14 cellular contexts compared by ENCODE assay signal in the genomic region with DNA sequence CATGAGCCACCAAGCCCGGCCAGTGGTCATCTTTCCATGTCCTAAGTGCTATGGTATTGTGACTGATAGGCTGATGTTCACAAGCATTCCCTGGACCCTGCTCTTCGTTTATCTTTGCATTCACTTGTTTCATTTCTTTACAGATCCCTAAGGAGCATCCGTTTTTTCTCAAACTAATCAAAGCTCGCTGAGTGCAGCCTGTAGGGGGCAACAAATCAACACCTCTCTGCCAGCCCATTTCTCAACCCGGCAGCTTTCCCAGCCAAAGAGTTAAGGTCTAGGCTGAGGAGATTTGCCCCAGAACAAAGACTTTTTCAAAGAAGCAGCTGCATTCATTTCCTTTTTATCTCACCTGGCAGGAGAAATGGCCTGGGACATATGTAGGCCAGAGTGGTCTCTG. TPM values are rescaled to one million over a fixed set of nuclear protein-coding genes. Genes with fewer than 3 reads are reported as not detected.
DNase-seq lines count a peak whose midpoint lies in the region; ATAC-seq, FAIRE-seq and TF ChIP-seq lines count a peak whose summit lies in the region.
"Had no signal": no experiment of that assay in that cellular context is flagged by ENCODE, and none has a peak within 500 bp of the region (broad histone marks: within the 10 kb centered on the region; RNA-seq: fewer than 3 reads in every experiment).

No MANE protein-coding gene starts in this region.

- FAIRE-seq in urothelium cell line (lab: Jason Lieb, UNC) = no peak

- POLR2A ChIA-PET in activated CD8-positive, alpha-beta T cell treated with anti-CD3 and anti-CD28 coated beads for 36 hours (lab: Charles Lee) = interaction anchor here (1.2 to 7.6 kb wide), 3 partner anchors 12 to 154 kb away, joined by 3 to 95 read pairs (median 11); partner anchors contain the start of genes RNU4-1, RNU4-2 and SIRT4
- POLR2A ChIA-PET in activated CD8-positive, alpha-beta T cell treated with anti-CD3 and anti-CD28 coated beads, Interleukin-2, amount 10 ng/mL, durations not matched to agents 7 days and 5 days (lab: Charles Lee) = interaction anchor here (9.3 kb wide), 1 partner anchor 22 kb away, joined by 107 read pairs; the partner anchor contains the start of genes RNU4-1 and RNU4-2

- CTCF ChIA-PET in activated CD8-positive, alpha-beta T cell treated with anti-CD3 and anti-CD28 coated beads for 36 hours (lab: Charles Lee) = interaction anchor here (0.8 to 6.3 kb wide), 6 partner anchors 9 to 122 kb away, joined by 3 to 39 read pairs (median 4); partner anchors contain the start of genes RNU4-2 and SIRT4
- CTCF ChIA-PET in activated CD8-positive, alpha-beta T cell treated with anti-CD3 and anti-CD28 coated beads, Interleukin-2, amount 10 ng/mL, durations not matched to agents 7 days and 5 days (lab: Charles Lee) = interaction anchor here (0.8 to 5.7 kb wide), 2 partner anchors 11 to 86 kb away, joined by 3 to 51 read pairs; partner anchors contain the start of gene SIRT4

- H3K27ac Mint-ChIP-seq in activated CD8-positive, alpha-beta T cell treated with anti-CD3 and anti-CD28 coated beads for 36 hours = no peak overlapping the region
- H3K27ac Mint-ChIP-seq in activated CD8-positive, alpha-beta T cell treated with anti-CD3 and anti-CD28 coated beads, Interleukin-2, amount 10 ng/mL, durations not matched to agents 7 days and 5 days = no peak overlapping the region

- H3K36me3 Mint-ChIP-seq in activated CD8-positive, alpha-beta T cell treated with anti-CD3 and anti-CD28 coated beads for 36 hours (ENCODE audit: low read depth) = no peaks in the 10 kb centered on the region
- H3K36me3 Mint-ChIP-seq in activated CD8-positive, alpha-beta T cell treated with anti-CD3 and anti-CD28 coated beads, Interleukin-2, amount 10 ng/mL, durations not matched to agents 7 days and 5 days (ENCODE audit: low read depth) = no peaks in the 10 kb centered on the region

- DNase-seq in activated CD8-positive, alpha-beta T cell treated with anti-CD3 and anti-CD28 coated beads for 36 hours = no peak
- DNase-seq in activated CD8-positive, alpha-beta T cell treated with anti-CD3 and anti-CD28 coated beads, Interleukin-2, amount 10 ng/mL, durations not matched to agents 7 days and 5 days = no peak
- peak; percentile 55 for DNase-seq in NCI-H69 (lab: John Stamatoyannopoulos, UW)
- no peak for DNase-seq in epithelial cell of esophagus (ENCODE audit: low read depth)
- DNase-seq in urothelium cell line (ENCODE audit: low spot score) = peak; percentile 25
- DNase-seq in erythroblast (lab: John Stamatoyannopoulos, UW) = no peak
- DNase-seq: amniotic stem cell, KG1, left colon had no signal

- H3K27me3 Mint-ChIP-seq in activated CD8-positive, alpha-beta T cell treated with anti-CD3 and anti-CD28 coated beads for 36 hours = no peaks in the 10 kb centered on the region
- H3K27me3 Mint-ChIP-seq in activated CD8-positive, alpha-beta T cell treated with anti-CD3 and anti-CD28 coated beads, Interleukin-2, amount 10 ng/mL, durations not matched to agents 7 days and 5 days (ENCODE audit: low read depth) = no peaks in the 10 kb centered on the region

- peaks cover 10% of the 10 kb centered on the region for H3K4me1 Mint-ChIP-seq in activated CD8-positive, alpha-beta T cell treated with anti-CD3 and anti-CD28 coated beads for 36 hours (ENCODE audit: low read depth)
- peaks cover 13% of the 10 kb centered on the region for H3K4me1 Mint-ChIP-seq in activated CD8-positive, alpha-beta T cell treated with anti-CD3 and anti-CD28 coated beads, Interleukin-2, amount 10 ng/mL, durations not matched to agents 7 days and 5 days (ENCODE audit: low read depth)

- H3K4me3 ChIP-seq in epithelial cell of esophagus (ENCODE audit: low read length) = no peak overlapping the region
- H3K4me3 ChIP-seq: BLaER1, esophagus muscularis mucosa had no signal

- no peak for TF ChIP-seq POLR2A in erythroblast (IDR thresholded peaks at IDR 0.05; ENCODE audit: low read length)

- no peaks in the 10 kb centered on the region for H3K9me3 Mint-ChIP-seq in activated CD8-positive, alpha-beta T cell treated with anti-CD3 and anti-CD28 coated beads for 36 hours
- no peaks in the 10 kb centered on the region for H3K9me3 Mint-ChIP-seq in activated CD8-positive, alpha-beta T cell treated with anti-CD3 and anti-CD28 coated beads, Interleukin-2, amount 10 ng/mL, durations not matched to agents 7 days and 5 days (ENCODE audit: insufficient read depth)

- H3K4me3 Mint-ChIP-seq in activated CD8-positive, alpha-beta T cell treated with anti-CD3 and anti-CD28 coated beads for 36 hours = no peak overlapping the region
- H3K4me3 Mint-ChIP-seq in activated CD8-positive, alpha-beta T cell treated with anti-CD3 and anti-CD28 coated beads, Interleukin-2, amount 10 ng/mL, durations not matched to agents 7 days and 5 days = no peak overlapping the region

- no peak for ATAC-seq in activated CD8-positive, alpha-beta T cell treated with anti-CD3 and anti-CD28 coated beads for 36 hours
- ATAC-seq in activated CD8-positive, alpha-beta T cell treated with anti-CD3 and anti-CD28 coated beads, Interleukin-2, amount 10 ng/mL, durations not matched to agents 7 days and 5 days = no peak
- ATAC-seq in HG03432 (IDR thresholded peaks at IDR 0.05; ENCODE audit: unreplicated experiment) (no peak), GM18867 (IDR thresholded peaks at IDR 0.05; ENCODE audit: unreplicated experiment) (no peak)
- ATAC-seq: left colon had no signal

- TF ChIP-seq CTCF in activated CD8-positive, alpha-beta T cell treated with anti-CD3 and anti-CD28 coated beads for 36 hours (IDR thresholded peaks at IDR 0.05) = peak; percentile 31
- TF ChIP-seq CTCF in epithelial cell of esophagus (IDR thresholded peaks at IDR 0.05; ENCODE audit: insufficient read depth, low read depth, low read length, missing control alignments) = peak; percentile 18

- intact Hi-C loops in activated CD8-positive, alpha-beta T cell treated with anti-CD3 and anti-CD28 coated beads for 36 hours (cut with micrococcal nuclease) = no loop called here

RNA-seq across cellular contexts. Expression of gene SIRT4, which starts 12.1 kb away (rescaled TPM):
- 1 to 10 TPM; 2.7 to 3.3 TPM for total RNA-seq in activated CD8-positive, alpha-beta T cell treated with anti-CD3 and anti-CD28 coated beads for 36 hours
- total RNA-seq in activated CD8-positive, alpha-beta T cell treated with anti-CD3 and anti-CD28 coated beads, Interleukin-2, amount 10 ng/mL, durations not matched to agents 7 days and 5 days = 1 to 10 TPM; 1.2 to 1.4 TPM

RNA-seq across cellular contexts. Expression of gene PLA2G1B, which starts 13.4 kb away (rescaled TPM):
- under 1 TPM in 1 of 2 experiments, not detected in 1; 0.99 TPM for total RNA-seq in activated CD8-positive, alpha-beta T cell treated with anti-CD3 and anti-CD28 coated beads for 36 hours
- not detected for total RNA-seq in activated CD8-positive, alpha-beta T cell treated with anti-CD3 and anti-CD28 coated beads, Interleukin-2, amount 10 ng/mL, durations not matched to agents 7 days and 5 days
- total RNA-seq: activated CD8-positive, alpha-beta memory T cell treated with anti-CD3 and anti-CD28 coated beads for 36 hours; esophagus muscularis mucosa; left colon had no signal

RNA-seq across cellular contexts. Expression of gene RNU4-1, which starts 21.2 kb away (rescaled TPM):
- 1,000 to 10,000 TPM in 1 of 2 experiments, 100 to 1,000 TPM in 1; 692 to 1,025 TPM for total RNA-seq in activated CD8-positive, alpha-beta T cell treated with anti-CD3 and anti-CD28 coated beads for 36 hours
- 1,000 to 10,000 TPM; 1,409 to 2,335 TPM for total RNA-seq in activated CD8-positive, alpha-beta T cell treated with anti-CD3 and anti-CD28 coated beads, Interleukin-2, amount 10 ng/mL, durations not matched to agents 7 days and 5 days

RNA-seq across cellular contexts. Expression of gene RNU4-2, which starts 22.5 kb away (rescaled TPM):
- 1,000 to 10,000 TPM in 1 of 2 experiments, 100 to 1,000 TPM in 1; 923 to 1,303 TPM for total RNA-seq in activated CD8-positive, alpha-beta T cell treated with anti-CD3 and anti-CD28 coated beads for 36 hours
- total RNA-seq in activated CD8-positive, alpha-beta T cell treated with anti-CD3 and anti-CD28 coated beads, Interleukin-2, amount 10 ng/mL, durations not matched to agents 7 days and 5 days = 1,000 to 10,000 TPM; 1,982 to 3,332 TPM

RNA-seq across cellular contexts. Expression of gene PXN, which starts 48.7 kb away (rescaled TPM):
- 10 to 100 TPM; 40.2 to 45.3 TPM for total RNA-seq in activated CD8-positive, alpha-beta T cell treated with anti-CD3 and anti-CD28 coated beads for 36 hours
- total RNA-seq in activated CD8-positive, alpha-beta T cell treated with anti-CD3 and anti-CD28 coated beads, Interleukin-2, amount 10 ng/mL, durations not matched to agents 7 days and 5 days = 100 to 1,000 TPM; 123 to 127 TPM

Comparison
In these comparisons a context has a peak if more than half of its experiments do, and no peak if none do; other contexts are left out.
1. DNase-seq: peak in NCI-H69 (single experiment) and urothelium cell line (single experiment); none in activated CD8-positive, alpha-beta T cell treated with anti-CD3 and anti-CD28 coated beads for 36 hours (single experiment), activated CD8-positive, alpha-beta T cell treated with anti-CD3 and anti-CD28 coated beads, Interleukin-2, amount 10 ng/mL, durations not matched to agents 7 days and 5 days (single experiment), epithelial cell of esophagus (single experiment) and erythroblast (0 of 2).